Comparison of ENCODE assay signal across 8 cellular contexts in genomic region chr7:94510582-94511456, GRCh38. TPM values are rescaled to one million over a fixed set of nuclear protein-coding genes. Genes with fewer than 3 reads are reported as not detected.
A peak's percentile ranks its signal among the peaks of the same experiment; 100 is the strongest.
DNase-seq lines count a peak whose midpoint lies in the region; ATAC-seq and TF ChIP-seq lines count a peak whose summit lies in the region.

No MANE protein-coding gene starts in this region.

- H3K9me3 ChIP-seq in ectodermal cell (ENCODE audit: control insufficient read depth, low read length) (no peaks in the 10 kb centered on the region), lung (ENCODE audit: control insufficient read depth in 2 of 2, insufficient read depth in 1 of 2, low read length in 1 of 2) (no peaks in the 10 kb centered on the region)

- peak overlapping the region; percentile 93 for H3K27ac Mint-ChIP-seq in activated CD4-positive, alpha-beta T cell treated with anti-CD3 and anti-CD28 coated beads for 36 hours

- H3K27ac ChIP-seq in ectodermal cell (ENCODE audit: insufficient read depth, low read depth, low read length, poor library complexity, severe bottlenecking) (peak overlapping the region; percentile 86), lung (ENCODE audit: low read depth in 1 of 2, low read length in 1 of 2) (peak overlapping the region; percentile 93 to 96)

- peaks cover 49% of the 10 kb centered on the region for H3K4me1 Mint-ChIP-seq in activated CD4-positive, alpha-beta T cell treated with anti-CD3 and anti-CD28 coated beads for 36 hours

- POLR2A ChIA-PET in activated CD4-positive, alpha-beta T cell treated with anti-CD3 and anti-CD28 coated beads for 36 hours (lab: Charles Lee), result interaction anchor here (0.8 kb wide), 1 partner anchor 26 kb away, joined by 3 read pairs; no protein-coding TSS in a partner anchor

- TF ChIP-seq CTCF in lung (IDR thresholded peaks at IDR 0.05; ENCODE audit: control extremely low read depth, extremely low read depth), result no peak

- H3K4me3 Mint-ChIP-seq in activated CD4-positive, alpha-beta T cell treated with anti-CD3 and anti-CD28 coated beads for 36 hours, result peak overlapping the region; percentile 80

- H3K36me3 ChIP-seq in ectodermal cell (ENCODE audit: control insufficient read depth, insufficient read depth, low read length) (no peaks in the 10 kb centered on the region), lung (ENCODE audit: control insufficient read depth in 2 of 2, insufficient read depth in 2 of 2, low read length in 2 of 2) (no peaks in the 10 kb centered on the region)

- peak overlapping the region; percentile 90 for H3K4me3 ChIP-seq in ectodermal cell (ENCODE audit: insufficient read depth, low read depth, low read length)
- H3K4me3 ChIP-seq in lung, result peak overlapping the region; percentile 84

- peaks cover 8% of the 10 kb centered on the region for H3K36me3 Mint-ChIP-seq in activated CD4-positive, alpha-beta T cell treated with anti-CD3 and anti-CD28 coated beads for 36 hours (ENCODE audit: low read depth)

- intact Hi-C loops in activated CD4-positive, alpha-beta T cell treated with anti-CD3 and anti-CD28 coated beads for 36 hours (cut with DNase I, micrococcal nuclease), result loop anchor here (1.0 to 5.0 kb wide), 2 partner anchors 146 to 1279 kb away; partner anchors contain the start of gene VPS50 (in 1 of the 2)

- 23 to 24% methylated on average over 16 of the region's 16 CpGs for WGBS in ectodermal cell, 2 experiments
- 15 to 20% methylated on average over 16 of the region's 16 CpGs for WGBS in lung, 2 donors

- ATAC-seq in HG02938 (IDR thresholded peaks at IDR 0.05; ENCODE audit: unreplicated experiment), result peak; percentile 24
- ATAC-seq in activated CD4-positive, alpha-beta T cell treated with anti-CD3 and anti-CD28 coated beads for 36 hours, result peak; percentile 16
- ATAC-seq in lung (ENCODE audit: insufficient read depth, low FRiP score), result peak; percentile 20

- CTCF ChIA-PET in activated CD4-positive, alpha-beta T cell treated with anti-CD3 and anti-CD28 coated beads for 36 hours (lab: Charles Lee), result interaction anchor here (0.7 kb wide), 1 partner anchor 62 kb away, joined by 3 read pairs; no protein-coding TSS in a partner anchor

- H3K27me3 Mint-ChIP-seq in activated CD4-positive, alpha-beta T cell treated with anti-CD3 and anti-CD28 coated beads for 36 hours, result no peaks in the 10 kb centered on the region

- H3K27me3 ChIP-seq in ectodermal cell (ENCODE audit: control insufficient read depth, insufficient read depth, low read length, poor library complexity, severe bottlenecking) (no peaks in the 10 kb centered on the region), lung (ENCODE audit: control insufficient read depth, insufficient read depth) (no peaks in the 10 kb centered on the region)

- no peaks in the 10 kb centered on the region for H3K9me3 Mint-ChIP-seq in activated CD4-positive, alpha-beta T cell treated with anti-CD3 and anti-CD28 coated beads for 36 hours (ENCODE audit: low read depth)

- H3K4me1 ChIP-seq in ectodermal cell (ENCODE audit: control insufficient read depth, insufficient read depth, low read length), result peaks cover 30% of the 10 kb centered on the region
- peaks cover 6 to 19% of the 10 kb centered on the region in 2 donors for H3K4me1 ChIP-seq in lung (ENCODE audit: control insufficient read depth in 2 of 2, insufficient read depth in 2 of 2, low read length in 2 of 2)

- peak; percentile 9 to 60 for DNase-seq in NCI-H187 (lab: John Stamatoyannopoulos, UW)
- DNase-seq in NCI-H187 treated with DMSO at 0.1 percent for 48 hours (lab: John Stamatoyannopoulos, UW), result no peak
- DNase-seq in NCI-H2029 treated with DMSO at 0.1 percent for 48 hours (lab: John Stamatoyannopoulos, UW), result peak; percentile 78
- peak; percentile 57 for DNase-seq in activated CD4-positive, alpha-beta T cell treated with anti-CD3 and anti-CD28 coated beads for 36 hours
- DNase-seq in lung (ENCODE audit: low spot score), result peak; percentile 54
- DNase-seq in stimulated activated CD8-positive, alpha-beta memory T cell treated with anti-CD3 and anti-CD28 coated beads, Interleukin-15, amount 100 ng/mL, for 24 hours (ENCODE audit: low read depth), result peak; percentile 5

RNA-seq across cellular contexts. Expression of gene CASD1, which starts 1.2 kb away (rescaled TPM):
- total RNA-seq in activated CD4-positive, alpha-beta T cell treated with anti-CD3 and anti-CD28 coated beads for 36 hours, result 10 to 100 TPM; 11.2 to 14.3 TPM
- 42.7 TPM for polyA plus RNA-seq in ectodermal cell (2013, experiment 1 of 4)
- polyA plus RNA-seq in ectodermal cell (2013, experiment 2 of 4), result 48.6 TPM
- polyA plus RNA-seq in ectodermal cell (2013, experiment 3 of 4), result 40.7 TPM
- polyA plus RNA-seq in ectodermal cell (2013, experiment 4 of 4), result 47.9 TPM
- total RNA-seq in lung, result 10 to 100 TPM; 31.5 to 73.9 TPM
- polyA plus RNA-seq in lung, result 10 to 100 TPM in 1 of 2 donors, 1 to 10 TPM in 1; 9.6 to 21.2 TPM
